18 cellular contexts compared by ENCODE assay signal in genomic region chr3:15958692-15959433, GRCh38.
A peak's percentile ranks its signal among the peaks of the same experiment; 100 is the strongest.
DNase-seq lines count a peak whose midpoint lies in the region; ATAC-seq, FAIRE-seq and TF ChIP-seq lines count a peak whose summit lies in the region.
"Had no signal": no experiment of that assay in that cellular context is flagged by ENCODE, and none has a peak within 500 bp of the region (broad histone marks: within the 10 kb centered on the region; RNA-seq: fewer than 3 reads in every experiment).

No MANE protein-coding gene starts in this region.

- H3K36me3 Mint-ChIP-seq in astrocyte (ENCODE audit: low read depth, unreplicated experiment): no peaks in the 10 kb centered on the region

- H3K9me3 ChIP-seq in MG63: no peaks in the 10 kb centered on the region
- no peaks in the 10 kb centered on the region for H3K9me3 ChIP-seq in astrocyte (ENCODE audit: insufficient read depth, low read depth, low read length)

- no peaks in the 10 kb centered on the region for H4K20me1 ChIP-seq in astrocyte (ENCODE audit: insufficient read depth, low read length)
- H4K20me1 ChIP-seq: BLaER1 treated with 17β-estradiol and CSF1 and Interleukin-3, amounts not matched to agents 10 nM and 100 nM had no signal

- no peak for TF ChIP-seq CTCF in astrocyte (IDR thresholded peaks at IDR 0.05; ENCODE audit: insufficient read depth, low read depth, low read length)

- no peaks in the 10 kb centered on the region for H3K27me3 Mint-ChIP-seq in astrocyte (ENCODE audit: low read depth, unreplicated experiment)

- H2AFZ ChIP-seq in astrocyte (ENCODE audit: low read depth, low read length): no peak overlapping the region
- H2AFZ ChIP-seq: GM23338 had no signal

- H3K79me2 ChIP-seq in astrocyte (ENCODE audit: insufficient read depth, low read length): no peaks in the 10 kb centered on the region

- H3K27me3 ChIP-seq in MG63: no peaks in the 10 kb centered on the region
- H3K27me3 ChIP-seq in astrocyte (ENCODE audit: insufficient read depth, low read length): no peaks in the 10 kb centered on the region
- H3K27me3 ChIP-seq: BLaER1 treated with 17β-estradiol and CSF1 and Interleukin-3, amounts not matched to agents 10 nM and 100 nM had no signal

- no peaks in the 10 kb centered on the region for H3K36me3 ChIP-seq in MG63
- H3K36me3 ChIP-seq in astrocyte (ENCODE audit: insufficient read depth, low read length): no peaks in the 10 kb centered on the region
- H3K36me3 ChIP-seq: BLaER1 treated with 17β-estradiol and CSF1 and Interleukin-3, amounts not matched to agents 10 nM and 100 nM had no signal

- H3K27ac ChIP-seq in astrocyte (ENCODE audit: low read depth, low read length): no peak overlapping the region
- H3K27ac ChIP-seq: BLaER1 treated with 17β-estradiol and CSF1 and Interleukin-3, amounts not matched to agents 10 nM and 100 nM; KMS-11; SK-N-MC had no signal

- no peak overlapping the region for H3K4me2 ChIP-seq in astrocyte (ENCODE audit: low read length)
- H3K4me2 ChIP-seq: BLaER1 treated with 17β-estradiol and CSF1 and Interleukin-3, amounts not matched to agents 10 nM and 100 nM; GM23338; KMS-11 had no signal

- peaks cover 8% of the 10 kb centered on the region for H3K4me1 Mint-ChIP-seq in astrocyte (ENCODE audit: low read depth, unreplicated experiment)
- H3K4me1 Mint-ChIP-seq: GM23338 had no signal

- H3K4me3 Mint-ChIP-seq in astrocyte (ENCODE audit: unreplicated experiment): no peak overlapping the region
- H3K4me3 Mint-ChIP-seq: GM23338 had no signal

- H3K9me3 Mint-ChIP-seq in astrocyte (ENCODE audit: unreplicated experiment): peaks cover 2% of the 10 kb centered on the region
- H3K9me3 Mint-ChIP-seq: GM23338 had no signal

- H3K4me1 ChIP-seq in astrocyte (ENCODE audit: insufficient read depth, low read length): no peaks in the 10 kb centered on the region

- no peak overlapping the region for H3K9ac ChIP-seq in astrocyte (ENCODE audit: low read length)
- H3K9ac ChIP-seq: BLaER1 treated with 17β-estradiol and CSF1 and Interleukin-3, amounts not matched to agents 10 nM and 100 nM; KMS-11 had no signal

- no peak for FAIRE-seq in astrocyte (lab: Jason Lieb, UNC)

- H3K4me3 ChIP-seq in MG63 (no peak overlapping the region), astrocyte (ENCODE audit: insufficient read depth, low read depth, low read length) (no peak overlapping the region)
- H3K4me3 ChIP-seq: BLaER1 treated with 17β-estradiol and CSF1 and Interleukin-3, amounts not matched to agents 10 nM and 100 nM; GM23338; SK-N-MC had no signal

- DNase-seq in EH (ENCODE audit: low read depth): peak; percentile 22
- peak; percentile 54 for DNase-seq in MG63
- peak; percentile 25 for DNase-seq in astrocyte (ENCODE audit: low read depth)
- peak; percentile 5 for DNase-seq in fibroblast of the conjunctiva (ENCODE audit: low read depth)
- DNase-seq in D341Med (ENCODE audit: low spot score): no peak
- no peak for DNase-seq in activated CD4-positive, alpha-beta T cell treated with anti-CD3 and anti-CD28 coated beads, Interleukin-2, amount 50 U/mL, for 4 hours
- no peak for DNase-seq in pons (ENCODE audit: low spot score)
- DNase-seq: DMS 273 treated with DMSO at 0.1 percent for 48 hours, NCI-H1092 treated with DMSO at 0.1 percent for 48 hours, NCI-H1694 treated with DMSO at 0.1 percent for 48 hours, NCI-H446, NCI-H748 treated with DMSO at 0.1 percent for 48 hours, PC-3 had no signal

- no peak overlapping the region for H3K27ac Mint-ChIP-seq in astrocyte (ENCODE audit: unreplicated experiment)
- H3K27ac Mint-ChIP-seq: GM23338 had no signal

- ATAC-seq in GM21447 (IDR thresholded peaks at IDR 0.05; ENCODE audit: unreplicated experiment): no peak
- ATAC-seq: GM23338, PC-3 had no signal

Comparison
In these comparisons a context has a peak if more than half of its experiments do, and no peak if none do; other contexts are left out.
1. DNase-seq: peak in EH (single experiment), MG63 (single experiment), astrocyte (single experiment) and fibroblast of the conjunctiva (single experiment); none in D341Med (single experiment), activated CD4-positive, alpha-beta T cell treated with anti-CD3 and anti-CD28 coated beads, Interleukin-2, amount 50 U/mL, for 4 hours (0 of 2) and pons (single experiment).